ENCODE assay signal across 1 cellular context in the genomic region with DNA sequence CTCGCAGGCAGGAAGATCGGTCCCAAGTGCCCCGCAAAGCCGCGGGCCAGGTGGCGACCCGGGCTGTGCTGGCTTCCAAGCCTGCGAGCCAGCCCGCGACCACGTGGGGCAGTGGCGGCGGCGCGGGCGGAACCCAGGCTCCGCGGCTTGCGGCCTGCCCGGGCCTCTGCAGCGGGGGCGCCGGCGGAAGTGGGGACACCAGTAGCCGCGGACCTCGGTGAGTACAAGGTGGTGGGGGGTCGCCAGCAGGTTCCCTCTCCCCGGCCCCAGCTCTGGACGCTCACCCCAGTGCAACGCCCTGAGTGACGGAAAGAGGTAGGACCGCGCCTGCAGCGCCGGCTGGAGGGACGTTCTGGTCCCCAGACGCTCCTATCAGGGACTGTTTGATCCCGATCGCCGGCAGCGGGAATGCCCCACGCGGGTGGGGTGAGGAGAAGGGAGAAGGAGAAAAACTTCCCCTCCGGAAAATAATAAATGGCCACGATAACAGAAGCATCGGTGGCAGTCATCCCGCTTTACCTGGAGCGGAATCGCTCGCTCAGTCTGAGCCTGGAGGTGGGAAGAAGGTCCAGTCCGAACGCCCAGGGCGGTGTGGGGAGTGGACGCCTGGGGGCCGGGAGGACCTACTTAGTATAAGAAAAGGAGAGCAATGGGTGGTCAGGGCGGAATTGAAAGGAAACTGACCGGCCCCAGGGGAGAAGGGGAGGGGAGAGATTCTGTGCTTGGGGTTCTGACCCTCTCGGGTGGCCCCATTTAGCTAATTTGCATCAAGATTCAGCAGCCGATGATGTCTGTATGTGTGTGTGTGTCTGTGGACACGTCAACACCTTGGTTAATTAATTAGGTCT.
TF ChIP-seq lines count a peak whose summit lies in the region.

A gene with protein sequence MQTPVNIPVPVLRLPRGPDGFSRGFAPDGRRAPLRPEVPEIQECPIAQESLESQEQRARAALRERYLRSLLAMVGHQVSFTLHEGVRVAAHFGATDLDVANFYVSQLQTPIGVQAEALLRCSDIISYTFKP (plus strand): TSS at position 198 of the 848 bp plus-strand sequence. CDS start 10,855 bp downstream, outside the sequence.

TF ChIP-seq in HepG2, 621 proteins besides CTCF, POLR2A, EP300 and RAD21 (continued from another document):
- TF ChIP-seq PCBP1 (IDR thresholded peaks at IDR 0.05; ENCODE audit: borderline replicate concordance, low read depth, low read length) (no peak), ZNF282 (IDR thresholded peaks at IDR 0.05; ENCODE audit: partially characterized antibody) (no peak), FIP1L1 (IDR thresholded peaks at IDR 0.05; ENCODE audit: borderline replicate concordance, insufficient read depth, low read depth, low read length) (no peak), SATB2 (CRISPR knock-in tag; IDR thresholded peaks at IDR 0.05) (peak; percentile 97; the same call in 1 of the 2 replicates), ZNF543 (CRISPR knock-in tag; IDR thresholded peaks at IDR 0.05) (peak; percentile 85; the same call in 1 of the 2 replicates), ETV6 (CRISPR knock-in tag; conservative IDR thresholded peaks at IDR 0.05) (peak; percentile 88), ZNF746 (CRISPR knock-in tag; IDR thresholded peaks at IDR 0.05) (peak; percentile 24; the same call in 1 of the 2 replicates), ZFAT (CRISPR knock-in tag; conservative IDR thresholded peaks at IDR 0.05) (peak; percentile 91), POLR2G (IDR thresholded peaks at IDR 0.05; ENCODE audit: low read depth, low read length) (peak; percentile 81), FOXC1 (CRISPR knock-in tag; IDR thresholded peaks at IDR 0.05; ENCODE audit: borderline replicate concordance) (peak; percentile 93), THYN1 (CRISPR knock-in tag; IDR thresholded peaks at IDR 0.05; ENCODE audit: borderline replicate concordance, low read depth) (no peak), ZNF446 (CRISPR knock-in tag; IDR thresholded peaks at IDR 0.05) (peak; percentile 87), SOX13 (IDR thresholded peaks at IDR 0.05) (no peak), SOX13 (CRISPR knock-in tag; conservative IDR thresholded peaks at IDR 0.05 in 1 of 2, IDR thresholded peaks at IDR 0.05 in 1 of 2) (peak in 1 of 2 experiments; percentile 53; a peak in 2 of 4 replicates), SMC3 (IDR thresholded peaks at IDR 0.05; ENCODE audit: low read length) (no peak), ZNF451 (CRISPR knock-in tag; IDR thresholded peaks at IDR 0.05) (peak; percentile 91; the same call in 1 of the 2 replicates), ZNF121 (CRISPR knock-in tag; IDR thresholded peaks at IDR 0.05) (no peak), ZC3H4 (CRISPR knock-in tag; IDR thresholded peaks at IDR 0.05; ENCODE audit: borderline replicate concordance) (no peak), MTF1 (CRISPR knock-in tag; IDR thresholded peaks at IDR 0.05) (0 out of 2 replicates have a peak, but pooled peaks have one; percentile 86), ZNF549 (CRISPR knock-in tag; IDR thresholded peaks at IDR 0.05) (no peak), PHF8 (CRISPR knock-in tag; IDR thresholded peaks at IDR 0.05) (peak; percentile 85)
- TF ChIP-seq, protein P1, sequence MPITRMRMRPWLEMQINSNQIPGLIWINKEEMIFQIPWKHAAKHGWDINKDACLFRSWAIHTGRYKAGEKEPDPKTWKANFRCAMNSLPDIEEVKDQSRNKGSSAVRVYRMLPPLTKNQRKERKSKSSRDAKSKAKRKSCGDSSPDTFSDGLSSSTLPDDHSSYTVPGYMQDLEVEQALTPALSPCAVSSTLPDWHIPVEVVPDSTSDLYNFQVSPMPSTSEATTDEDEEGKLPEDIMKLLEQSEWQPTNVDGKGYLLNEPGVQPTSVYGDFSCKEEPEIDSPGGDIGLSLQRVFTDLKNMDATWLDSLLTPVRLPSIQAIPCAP (CRISPR knock-in tag; IDR thresholded peaks at IDR 0.05; ENCODE audit: low read depth): 0 out of 2 replicates have a peak, but pooled peaks have one; percentile 35
- TF ChIP-seq, protein P2, sequence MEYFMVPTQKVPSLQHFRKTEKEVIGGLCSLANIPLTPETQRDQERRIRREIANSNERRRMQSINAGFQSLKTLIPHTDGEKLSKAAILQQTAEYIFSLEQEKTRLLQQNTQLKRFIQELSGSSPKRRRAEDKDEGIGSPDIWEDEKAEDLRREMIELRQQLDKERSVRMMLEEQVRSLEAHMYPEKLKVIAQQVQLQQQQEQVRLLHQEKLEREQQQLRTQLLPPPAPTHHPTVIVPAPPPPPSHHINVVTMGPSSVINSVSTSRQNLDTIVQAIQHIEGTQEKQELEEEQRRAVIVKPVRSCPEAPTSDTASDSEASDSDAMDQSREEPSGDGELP (IDR thresholded peaks at IDR 0.05; ENCODE audit: borderline replicate concordance, low read depth): no peak; the same call in 1 of the 2 replicates
- TF ChIP-seq, protein P3, sequence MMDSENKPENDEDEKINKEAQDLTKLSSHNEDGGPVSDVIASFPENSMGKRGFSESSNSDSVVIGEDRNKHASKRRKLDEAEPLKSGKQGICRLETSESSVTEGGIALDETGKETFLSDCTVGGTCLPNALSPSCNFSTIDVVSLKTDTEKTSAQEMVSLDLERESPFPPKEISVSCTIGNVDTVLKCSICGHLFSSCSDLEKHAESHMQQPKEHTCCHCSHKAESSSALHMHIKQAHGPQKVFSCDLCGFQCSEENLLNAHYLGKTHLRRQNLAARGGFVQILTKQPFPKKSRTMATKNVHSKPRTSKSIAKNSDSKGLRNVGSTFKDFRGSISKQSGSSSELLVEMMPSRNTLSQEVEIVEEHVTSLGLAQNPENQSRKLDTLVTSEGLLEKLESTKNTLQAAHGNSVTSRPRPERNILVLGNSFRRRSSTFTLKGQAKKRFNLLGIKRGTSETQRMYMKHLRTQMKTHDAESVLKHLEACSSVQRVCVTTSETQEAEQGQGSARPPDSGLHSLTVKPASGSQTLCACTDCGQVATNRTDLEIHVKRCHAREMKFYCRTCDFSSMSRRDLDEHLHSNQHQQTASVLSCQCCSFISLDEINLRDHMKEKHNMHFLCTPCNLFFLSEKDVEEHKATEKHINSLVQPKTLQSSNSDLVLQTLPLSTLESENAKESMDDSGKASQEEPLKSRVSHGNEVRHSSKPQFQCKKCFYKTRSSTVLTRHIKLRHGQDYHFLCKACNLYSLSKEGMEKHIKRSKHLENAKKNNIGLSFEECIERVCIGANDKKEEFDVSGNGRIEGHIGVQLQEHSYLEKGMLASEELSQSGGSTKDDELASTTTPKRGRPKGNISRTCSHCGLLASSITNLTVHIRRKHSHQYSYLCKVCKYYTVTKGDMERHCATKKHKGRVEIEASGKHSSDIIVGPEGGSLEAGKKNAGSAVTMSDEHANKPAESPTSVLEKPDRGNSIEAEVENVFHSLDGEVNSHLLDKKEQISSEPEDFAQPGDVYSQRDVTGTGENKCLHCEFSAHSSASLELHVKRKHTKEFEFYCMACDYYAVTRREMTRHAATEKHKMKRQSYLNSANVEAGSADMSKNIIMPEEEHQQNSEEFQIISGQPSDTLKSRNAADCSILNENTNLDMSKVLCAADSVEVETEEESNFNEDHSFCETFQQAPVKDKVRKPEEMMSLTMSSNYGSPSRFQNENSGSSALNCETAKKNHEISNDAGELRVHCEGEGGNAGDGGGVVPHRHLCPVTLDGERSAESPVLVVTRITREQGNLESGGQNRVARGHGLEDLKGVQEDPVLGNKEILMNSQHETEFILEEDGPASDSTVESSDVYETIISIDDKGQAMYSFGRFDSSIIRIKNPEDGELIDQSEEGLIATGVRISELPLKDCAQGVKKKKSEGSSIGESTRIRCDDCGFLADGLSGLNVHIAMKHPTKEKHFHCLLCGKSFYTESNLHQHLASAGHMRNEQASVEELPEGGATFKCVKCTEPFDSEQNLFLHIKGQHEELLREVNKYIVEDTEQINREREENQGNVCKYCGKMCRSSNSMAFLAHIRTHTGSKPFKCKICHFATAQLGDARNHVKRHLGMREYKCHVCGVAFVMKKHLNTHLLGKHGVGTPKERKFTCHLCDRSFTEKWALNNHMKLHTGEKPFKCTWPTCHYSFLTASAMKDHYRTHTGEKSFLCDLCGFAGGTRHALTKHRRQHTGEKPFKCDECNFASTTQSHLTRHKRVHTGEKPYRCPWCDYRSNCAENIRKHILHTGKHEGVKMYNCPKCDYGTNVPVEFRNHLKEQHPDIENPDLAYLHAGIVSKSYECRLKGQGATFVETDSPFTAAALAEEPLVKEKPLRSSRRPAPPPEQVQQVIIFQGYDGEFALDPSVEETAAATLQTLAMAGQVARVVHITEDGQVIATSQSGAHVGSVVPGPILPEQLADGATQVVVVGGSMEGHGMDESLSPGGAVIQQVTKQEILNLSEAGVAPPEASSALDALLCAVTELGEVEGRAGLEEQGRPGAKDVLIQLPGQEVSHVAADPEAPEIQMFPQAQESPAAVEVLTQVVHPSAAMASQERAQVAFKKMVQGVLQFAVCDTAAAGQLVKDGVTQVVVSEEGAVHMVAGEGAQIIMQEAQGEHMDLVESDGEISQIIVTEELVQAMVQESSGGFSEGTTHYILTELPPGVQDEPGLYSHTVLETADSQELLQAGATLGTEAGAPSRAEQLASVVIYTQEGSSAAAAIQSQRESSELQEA (CRISPR knock-in tag; IDR thresholded peaks at IDR 0.05; ENCODE audit: not compliant biosample characterization): no peak
- TF ChIP-seq, protein P4, sequence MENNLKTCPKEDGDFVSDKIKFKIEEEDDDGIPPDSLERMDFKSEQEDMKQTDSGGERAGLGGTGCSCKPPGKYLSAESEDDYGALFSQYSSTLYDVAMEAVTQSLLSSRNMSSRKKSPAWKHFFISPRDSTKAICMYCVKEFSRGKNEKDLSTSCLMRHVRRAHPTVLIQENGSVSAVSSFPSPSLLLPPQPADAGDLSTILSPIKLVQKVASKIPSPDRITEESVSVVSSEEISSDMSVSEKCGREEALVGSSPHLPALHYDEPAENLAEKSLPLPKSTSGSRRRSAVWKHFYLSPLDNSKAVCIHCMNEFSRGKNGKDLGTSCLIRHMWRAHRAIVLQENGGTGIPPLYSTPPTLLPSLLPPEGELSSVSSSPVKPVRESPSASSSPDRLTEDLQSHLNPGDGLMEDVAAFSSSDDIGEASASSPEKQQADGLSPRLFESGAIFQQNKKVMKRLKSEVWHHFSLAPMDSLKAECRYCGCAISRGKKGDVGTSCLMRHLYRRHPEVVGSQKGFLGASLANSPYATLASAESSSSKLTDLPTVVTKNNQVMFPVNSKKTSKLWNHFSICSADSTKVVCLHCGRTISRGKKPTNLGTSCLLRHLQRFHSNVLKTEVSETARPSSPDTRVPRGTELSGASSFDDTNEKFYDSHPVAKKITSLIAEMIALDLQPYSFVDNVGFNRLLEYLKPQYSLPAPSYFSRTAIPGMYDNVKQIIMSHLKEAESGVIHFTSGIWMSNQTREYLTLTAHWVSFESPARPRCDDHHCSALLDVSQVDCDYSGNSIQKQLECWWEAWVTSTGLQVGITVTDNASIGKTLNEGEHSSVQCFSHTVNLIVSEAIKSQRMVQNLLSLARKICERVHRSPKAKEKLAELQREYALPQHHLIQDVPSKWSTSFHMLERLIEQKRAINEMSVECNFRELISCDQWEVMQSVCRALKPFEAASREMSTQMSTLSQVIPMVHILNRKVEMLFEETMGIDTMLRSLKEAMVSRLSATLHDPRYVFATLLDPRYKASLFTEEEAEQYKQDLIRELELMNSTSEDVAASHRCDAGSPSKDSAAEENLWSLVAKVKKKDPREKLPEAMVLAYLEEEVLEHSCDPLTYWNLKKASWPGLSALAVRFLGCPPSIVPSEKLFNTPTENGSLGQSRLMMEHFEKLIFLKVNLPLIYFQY (CRISPR knock-in tag; IDR thresholded peaks at IDR 0.05; ENCODE audit: borderline replicate concordance): peak; percentile 88; the same call in 1 of the 2 replicates
- TF ChIP-seq, protein P5, sequence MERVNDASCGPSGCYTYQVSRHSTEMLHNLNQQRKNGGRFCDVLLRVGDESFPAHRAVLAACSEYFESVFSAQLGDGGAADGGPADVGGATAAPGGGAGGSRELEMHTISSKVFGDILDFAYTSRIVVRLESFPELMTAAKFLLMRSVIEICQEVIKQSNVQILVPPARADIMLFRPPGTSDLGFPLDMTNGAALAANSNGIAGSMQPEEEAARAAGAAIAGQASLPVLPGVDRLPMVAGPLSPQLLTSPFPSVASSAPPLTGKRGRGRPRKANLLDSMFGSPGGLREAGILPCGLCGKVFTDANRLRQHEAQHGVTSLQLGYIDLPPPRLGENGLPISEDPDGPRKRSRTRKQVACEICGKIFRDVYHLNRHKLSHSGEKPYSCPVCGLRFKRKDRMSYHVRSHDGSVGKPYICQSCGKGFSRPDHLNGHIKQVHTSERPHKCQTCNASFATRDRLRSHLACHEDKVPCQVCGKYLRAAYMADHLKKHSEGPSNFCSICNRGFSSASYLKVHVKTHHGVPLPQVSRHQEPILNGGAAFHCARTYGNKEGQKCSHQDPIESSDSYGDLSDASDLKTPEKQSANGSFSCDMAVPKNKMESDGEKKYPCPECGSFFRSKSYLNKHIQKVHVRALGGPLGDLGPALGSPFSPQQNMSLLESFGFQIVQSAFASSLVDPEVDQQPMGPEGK (CRISPR knock-in tag; IDR thresholded peaks at IDR 0.05): peak; percentile 96
TF ChIP-seq in HepG2: peak in this region for 356.
